ENCODE assay signal across 8 cellular contexts in the genomic region with DNA sequence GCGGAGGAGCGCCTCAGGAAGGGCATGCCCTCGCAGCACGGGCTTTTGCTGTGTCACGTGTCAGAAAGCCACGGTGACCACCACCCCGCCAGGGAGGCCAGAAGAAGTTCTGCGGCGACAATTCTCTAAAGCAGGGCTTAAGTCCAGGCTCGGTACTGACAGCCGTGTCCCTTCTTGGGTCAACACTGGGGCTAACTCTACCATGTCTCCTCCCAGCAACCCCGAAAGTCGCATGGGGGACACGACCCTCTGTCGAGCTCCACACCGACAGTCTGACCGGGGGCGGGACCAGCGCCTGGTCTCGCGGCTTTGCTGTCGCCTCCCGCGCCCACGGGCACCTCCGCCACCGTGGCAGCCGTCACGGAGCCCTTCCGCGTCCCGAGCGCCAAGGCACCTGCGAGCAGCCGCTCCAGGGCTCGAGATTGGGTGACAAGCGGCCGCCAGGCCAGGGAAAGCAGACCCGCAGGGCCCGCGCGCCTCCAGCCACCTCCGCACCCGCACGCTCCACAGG. TPM values are rescaled to one million over a fixed set of nuclear protein-coding genes. Genes with fewer than 3 reads are reported as not detected.
A peak's percentile ranks its signal among the peaks of the same experiment; 100 is the strongest.
DNase-seq lines count a peak whose midpoint lies in the region; ATAC-seq and TF ChIP-seq lines count a peak whose summit lies in the region.

No MANE protein-coding gene starts in this region.

- peak; percentile 2 to 51 (median 15) for DNase-seq in CD8-positive, alpha-beta memory T cell
- peak; percentile 40 for DNase-seq in cerebellum (ENCODE audit: low spot score)
- DNase-seq in left lung, result peak; percentile 69 to 86
- DNase-seq in stimulated activated CD4-positive, alpha-beta T cell treated with anti-CD3 and anti-CD28 coated beads, Interleukin-4, amount 100 ng/mL, for 48 hours (ENCODE audit: low read depth in 2 of 2), result peak; percentile 8 to 14
- no peak for DNase-seq in GM20000 (ENCODE audit: low spot score)

- H3K36me3 ChIP-seq in CD8-positive, alpha-beta memory T cell (ENCODE audit: insufficient read depth, low read length), result no peaks in the 10 kb centered on the region
- no peaks in the 10 kb centered on the region for H3K36me3 ChIP-seq in left lung

- POLR2A ChIA-PET in CD8-positive, alpha-beta memory T cell (lab: Charles Lee), result no interaction called here

- peaks cover 19 to 24% (median 22%) of the 10 kb centered on the region in 3 donors for H3K4me1 Mint-ChIP-seq in CD8-positive, alpha-beta memory T cell
- H3K4me1 Mint-ChIP-seq in T-helper 1 cell treated with Interleukin-12 subunit alpha and Interleukin-12 subunit beta and Interleukin-4 antibody, amounts not matched to agents 30 μg/mL and 1 μg/mL, for 36 hours (ENCODE audit: low read depth), result peaks cover 28% of the 10 kb centered on the region

- H3K27ac ChIP-seq in CD8-positive, alpha-beta memory T cell (ENCODE audit: low read depth, low read length), result peak overlapping the region; percentile 79
- H3K27ac ChIP-seq in left lung, result peak overlapping the region; percentile 95

- ATAC-seq in GM19397 (IDR thresholded peaks at IDR 0.05; ENCODE audit: unreplicated experiment) (peak; percentile 16), HG03460 (IDR thresholded peaks at IDR 0.05; ENCODE audit: unreplicated experiment) (peak; percentile 17), left lung (peak; percentile 59)

- H3K27me3 Mint-ChIP-seq in CD8-positive, alpha-beta memory T cell, result peaks cover 0 to 1% of the 10 kb centered on the region in 2 donors
- H3K27me3 Mint-ChIP-seq in T-helper 1 cell treated with Interleukin-12 subunit alpha and Interleukin-12 subunit beta and Interleukin-4 antibody, amounts not matched to agents 30 μg/mL and 1 μg/mL, for 36 hours (ENCODE audit: low read depth), result no peaks in the 10 kb centered on the region

- H3K9me3 ChIP-seq in CD8-positive, alpha-beta memory T cell (ENCODE audit: low read length), result no peaks in the 10 kb centered on the region
- H3K9me3 ChIP-seq in left lung, result peaks cover 0 to 5% of the 10 kb centered on the region in 2 donors

- peaks cover 0 to 6% (median 0%) of the 10 kb centered on the region in 3 donors for H3K36me3 Mint-ChIP-seq in CD8-positive, alpha-beta memory T cell
- peaks cover 9% of the 10 kb centered on the region for H3K36me3 Mint-ChIP-seq in T-helper 1 cell treated with Interleukin-12 subunit alpha and Interleukin-12 subunit beta and Interleukin-4 antibody, amounts not matched to agents 30 μg/mL and 1 μg/mL, for 36 hours (ENCODE audit: low read depth)

- intact Hi-C loops in left lung (cut with DNase I), result no loop called here

- peak overlapping the region; percentile 88 for H3K4me3 ChIP-seq in CD8-positive, alpha-beta memory T cell (ENCODE audit: low read length)
- H3K4me3 ChIP-seq in left lung, result peak overlapping the region; percentile 82 to 96

- CTCF ChIA-PET in CD8-positive, alpha-beta memory T cell (lab: Charles Lee), result no interaction called here

- H3K9me3 Mint-ChIP-seq in CD8-positive, alpha-beta memory T cell, result peaks cover 0 to 2% (median 0%) of the 10 kb centered on the region in 5 donors
- H3K9me3 Mint-ChIP-seq in T-helper 1 cell treated with Interleukin-12 subunit alpha and Interleukin-12 subunit beta and Interleukin-4 antibody, amounts not matched to agents 30 μg/mL and 1 μg/mL, for 36 hours, result peaks cover 11% of the 10 kb centered on the region

- H3K27ac Mint-ChIP-seq in CD8-positive, alpha-beta memory T cell, result peak overlapping the region in 7 of 8 donors; percentile 87 to 97 (median 92)
- H3K27ac Mint-ChIP-seq in T-helper 1 cell treated with Interleukin-12 subunit alpha and Interleukin-12 subunit beta and Interleukin-4 antibody, amounts not matched to agents 30 μg/mL and 1 μg/mL, for 36 hours, result peak overlapping the region; percentile 93

- peaks cover 13% of the 10 kb centered on the region for H3K4me1 ChIP-seq in CD8-positive, alpha-beta memory T cell (ENCODE audit: insufficient read depth, low read length)
- H3K4me1 ChIP-seq in left lung, result peaks cover 12 to 34% of the 10 kb centered on the region in 2 donors

- peak overlapping the region; percentile 88 to 98 (median 96) for H3K4me3 Mint-ChIP-seq in CD8-positive, alpha-beta memory T cell
- H3K4me3 Mint-ChIP-seq in T-helper 1 cell treated with Interleukin-12 subunit alpha and Interleukin-12 subunit beta and Interleukin-4 antibody, amounts not matched to agents 30 μg/mL and 1 μg/mL, for 36 hours, result peak overlapping the region; percentile 90

- no peaks in the 10 kb centered on the region for H3K27me3 ChIP-seq in CD8-positive, alpha-beta memory T cell (ENCODE audit: insufficient read depth, low read length, poor library complexity, severe bottlenecking)
- no peaks in the 10 kb centered on the region for H3K27me3 ChIP-seq in left lung

- TF ChIP-seq CTCF in left lung (IDR thresholded peaks at IDR 0.05) (no peak), GM20000 (IDR thresholded peaks at IDR 0.05; ENCODE audit: extremely low read depth, missing control alignments) (no peak)

RNA-seq across cellular contexts. Expression of a gene that starts 0.5 kb away (rescaled TPM):
- 1 to 10 TPM; 5.4 to 6.2 TPM for total RNA-seq in CD8-positive, alpha-beta memory T cell
- polyA plus RNA-seq in CD8-positive, alpha-beta memory T cell, result 0.87 TPM
- total RNA-seq in cerebellum, result 4.0 TPM
- total RNA-seq in left lung, result 1 to 10 TPM; 4.7 to 7.4 TPM

RNA-seq across cellular contexts. Expression of a gene that starts 37.9 kb away (rescaled TPM):
- 1 to 10 TPM in 1 of 2 experiments, under 1 TPM in 1; 0.77 to 1.5 TPM for total RNA-seq in CD8-positive, alpha-beta memory T cell
- 0.64 TPM for polyA plus RNA-seq in CD8-positive, alpha-beta memory T cell
- total RNA-seq in cerebellum, result 26.9 TPM
- 10 to 100 TPM in 1 of 2 donors, 1 to 10 TPM in 1; 9.6 to 17.0 TPM for total RNA-seq in left lung

Comparison
In these comparisons a context has a peak if more than half of its experiments do, and no peak if none do; other contexts are left out.
1. RNA of a gene that starts 37.9 kb away (total RNA-seq): 26.9 TPM in cerebellum (single experiment) and 9.6 to 17.0 TPM in left lung; 0.77 to 1.5 TPM in CD8-positive, alpha-beta memory T cell; every median in the first group is over 4 times any median in the second.
2. Peak in every context shown above with its lines, with median percentiles within 50 percentile points of each other: ATAC-seq.